Comparison of ENCODE assay signal across 2 cellular contexts in the genomic region with DNA sequence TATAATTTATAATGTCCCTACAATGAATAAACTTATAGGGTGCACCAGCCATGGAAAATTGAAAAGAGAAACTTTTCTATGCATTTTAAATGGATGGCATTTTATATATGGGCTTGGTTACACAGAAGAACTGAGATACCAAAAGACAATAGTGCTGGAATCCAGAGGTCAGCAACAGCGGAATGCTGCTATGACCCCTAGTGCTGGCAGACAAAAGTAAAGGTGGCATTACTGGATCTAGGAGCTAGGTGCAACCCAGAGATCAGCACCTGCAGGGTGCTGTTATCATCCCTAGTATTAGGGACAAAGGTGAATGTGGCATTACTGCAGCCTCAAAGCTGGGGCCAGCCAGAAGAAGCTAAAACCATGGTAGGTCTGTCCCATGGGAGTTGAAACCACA.
TF ChIP-seq lines count a peak whose summit lies in the region.

No MANE protein-coding gene starts in this region.

TF ChIP-seq in WTC11, 78 proteins besides CTCF, POLR2A, EP300 and RAD21 (continues in another document):
- TF ChIP-seq, protein P1, sequence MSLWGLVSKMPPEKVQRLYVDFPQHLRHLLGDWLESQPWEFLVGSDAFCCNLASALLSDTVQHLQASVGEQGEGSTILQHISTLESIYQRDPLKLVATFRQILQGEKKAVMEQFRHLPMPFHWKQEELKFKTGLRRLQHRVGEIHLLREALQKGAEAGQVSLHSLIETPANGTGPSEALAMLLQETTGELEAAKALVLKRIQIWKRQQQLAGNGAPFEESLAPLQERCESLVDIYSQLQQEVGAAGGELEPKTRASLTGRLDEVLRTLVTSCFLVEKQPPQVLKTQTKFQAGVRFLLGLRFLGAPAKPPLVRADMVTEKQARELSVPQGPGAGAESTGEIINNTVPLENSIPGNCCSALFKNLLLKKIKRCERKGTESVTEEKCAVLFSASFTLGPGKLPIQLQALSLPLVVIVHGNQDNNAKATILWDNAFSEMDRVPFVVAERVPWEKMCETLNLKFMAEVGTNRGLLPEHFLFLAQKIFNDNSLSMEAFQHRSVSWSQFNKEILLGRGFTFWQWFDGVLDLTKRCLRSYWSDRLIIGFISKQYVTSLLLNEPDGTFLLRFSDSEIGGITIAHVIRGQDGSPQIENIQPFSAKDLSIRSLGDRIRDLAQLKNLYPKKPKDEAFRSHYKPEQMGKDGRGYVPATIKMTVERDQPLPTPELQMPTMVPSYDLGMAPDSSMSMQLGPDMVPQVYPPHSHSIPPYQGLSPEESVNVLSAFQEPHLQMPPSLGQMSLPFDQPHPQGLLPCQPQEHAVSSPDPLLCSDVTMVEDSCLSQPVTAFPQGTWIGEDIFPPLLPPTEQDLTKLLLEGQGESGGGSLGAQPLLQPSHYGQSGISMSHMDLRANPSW (CRISPR knock-in tag; conservative IDR thresholded peaks at IDR 0.05; ENCODE audit: low read depth), result no peak
- TF ChIP-seq KAT7 (CRISPR knock-in tag; IDR thresholded peaks at IDR 0.05; ENCODE audit: borderline replicate concordance), result no peak
- TF ChIP-seq IRF1 (CRISPR knock-in tag; IDR thresholded peaks at IDR 0.05), result no peak
- no peak for TF ChIP-seq HMGXB4 (CRISPR knock-in tag; IDR thresholded peaks at IDR 0.05)
- TF ChIP-seq NR1H2 (CRISPR knock-in tag; IDR thresholded peaks at IDR 0.05), result no peak
- TF ChIP-seq HMGA2 (CRISPR knock-in tag; IDR thresholded peaks at IDR 0.05), result no peak
- TF ChIP-seq PRRX2 (CRISPR knock-in tag; IDR thresholded peaks at IDR 0.05), result no peak
- TF ChIP-seq FOXP1 (CRISPR knock-in tag; IDR thresholded peaks at IDR 0.05; ENCODE audit: borderline replicate concordance), result no peak
- TF ChIP-seq ZNF232 (CRISPR knock-in tag; IDR thresholded peaks at IDR 0.05), result no peak
- no peak for TF ChIP-seq MYBL2 (CRISPR knock-in tag; IDR thresholded peaks at IDR 0.05)
- no peak for TF ChIP-seq GTF2I (CRISPR knock-in tag; conservative IDR thresholded peaks at IDR 0.05)
- TF ChIP-seq, protein P2, sequence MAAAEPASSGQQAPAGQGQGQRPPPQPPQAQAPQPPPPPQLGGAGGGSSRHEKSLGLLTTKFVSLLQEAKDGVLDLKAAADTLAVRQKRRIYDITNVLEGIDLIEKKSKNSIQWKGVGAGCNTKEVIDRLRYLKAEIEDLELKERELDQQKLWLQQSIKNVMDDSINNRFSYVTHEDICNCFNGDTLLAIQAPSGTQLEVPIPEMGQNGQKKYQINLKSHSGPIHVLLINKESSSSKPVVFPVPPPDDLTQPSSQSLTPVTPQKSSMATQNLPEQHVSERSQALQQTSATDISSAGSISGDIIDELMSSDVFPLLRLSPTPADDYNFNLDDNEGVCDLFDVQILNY (CRISPR knock-in tag; IDR thresholded peaks at IDR 0.05), result no peak
- no peak for TF ChIP-seq OVOL2 (CRISPR knock-in tag; IDR thresholded peaks at IDR 0.05; ENCODE audit: borderline replicate concordance)
- no peak for TF ChIP-seq AFF4 (CRISPR knock-in tag; IDR thresholded peaks at IDR 0.05; ENCODE audit: borderline replicate concordance)

TF ChIP-seq in SK-N-SH, 30 proteins besides CTCF, POLR2A, EP300 and RAD21 (continued from another document):
- TF ChIP-seq, protein P3, sequence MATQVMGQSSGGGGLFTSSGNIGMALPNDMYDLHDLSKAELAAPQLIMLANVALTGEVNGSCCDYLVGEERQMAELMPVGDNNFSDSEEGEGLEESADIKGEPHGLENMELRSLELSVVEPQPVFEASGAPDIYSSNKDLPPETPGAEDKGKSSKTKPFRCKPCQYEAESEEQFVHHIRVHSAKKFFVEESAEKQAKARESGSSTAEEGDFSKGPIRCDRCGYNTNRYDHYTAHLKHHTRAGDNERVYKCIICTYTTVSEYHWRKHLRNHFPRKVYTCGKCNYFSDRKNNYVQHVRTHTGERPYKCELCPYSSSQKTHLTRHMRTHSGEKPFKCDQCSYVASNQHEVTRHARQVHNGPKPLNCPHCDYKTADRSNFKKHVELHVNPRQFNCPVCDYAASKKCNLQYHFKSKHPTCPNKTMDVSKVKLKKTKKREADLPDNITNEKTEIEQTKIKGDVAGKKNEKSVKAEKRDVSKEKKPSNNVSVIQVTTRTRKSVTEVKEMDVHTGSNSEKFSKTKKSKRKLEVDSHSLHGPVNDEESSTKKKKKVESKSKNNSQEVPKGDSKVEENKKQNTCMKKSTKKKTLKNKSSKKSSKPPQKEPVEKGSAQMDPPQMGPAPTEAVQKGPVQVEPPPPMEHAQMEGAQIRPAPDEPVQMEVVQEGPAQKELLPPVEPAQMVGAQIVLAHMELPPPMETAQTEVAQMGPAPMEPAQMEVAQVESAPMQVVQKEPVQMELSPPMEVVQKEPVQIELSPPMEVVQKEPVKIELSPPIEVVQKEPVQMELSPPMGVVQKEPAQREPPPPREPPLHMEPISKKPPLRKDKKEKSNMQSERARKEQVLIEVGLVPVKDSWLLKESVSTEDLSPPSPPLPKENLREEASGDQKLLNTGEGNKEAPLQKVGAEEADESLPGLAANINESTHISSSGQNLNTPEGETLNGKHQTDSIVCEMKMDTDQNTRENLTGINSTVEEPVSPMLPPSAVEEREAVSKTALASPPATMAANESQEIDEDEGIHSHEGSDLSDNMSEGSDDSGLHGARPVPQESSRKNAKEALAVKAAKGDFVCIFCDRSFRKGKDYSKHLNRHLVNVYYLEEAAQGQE (IDR thresholded peaks at IDR 0.05; ENCODE audit: low read depth, low read length), result no peak
- TF ChIP-seq RFX5 (IDR thresholded peaks at IDR 0.05; ENCODE audit: low read length), result no peak
- TF ChIP-seq MEF2A (IDR thresholded peaks at IDR 0.05; ENCODE audit: borderline replicate concordance, low read depth), result no peak
- TF ChIP-seq GABPA (IDR thresholded peaks at IDR 0.05; ENCODE audit: low read depth), result no peak
- TF ChIP-seq TEAD4 (IDR thresholded peaks at IDR 0.05; ENCODE audit: borderline replicate concordance, insufficient read depth), result no peak
- TF ChIP-seq EZH2phosphoT487 (IDR thresholded peaks at IDR 0.05; ENCODE audit: borderline replicate concordance, low read depth), result no peak
- TF ChIP-seq USF2 (IDR thresholded peaks at IDR 0.05; ENCODE audit: borderline replicate concordance, low read depth, low read length), result no peak
- no peak for TF ChIP-seq SIN3A (IDR thresholded peaks at IDR 0.05; ENCODE audit: borderline replicate concordance, low read depth, low read length)
- TF ChIP-seq GATA2 (CRISPR knock-in tag; IDR thresholded peaks at IDR 0.05), result no peak
- no peak for TF ChIP-seq ELF1 (IDR thresholded peaks at IDR 0.05)
- TF ChIP-seq CHD2 (IDR thresholded peaks at IDR 0.05; ENCODE audit: low read length, partially characterized antibody), result no peak
- TF ChIP-seq ZBTB33 (IDR thresholded peaks at IDR 0.05; ENCODE audit: borderline replicate concordance, low read depth), result no peak
- no peak for TF ChIP-seq USF1 (IDR thresholded peaks at IDR 0.05; ENCODE audit: borderline replicate concordance, low read depth)
- TF ChIP-seq MAX (IDR thresholded peaks at IDR 0.05; ENCODE audit: low read depth), result no peak
